9 cellular contexts compared by ENCODE assay signal in the genomic region with DNA sequence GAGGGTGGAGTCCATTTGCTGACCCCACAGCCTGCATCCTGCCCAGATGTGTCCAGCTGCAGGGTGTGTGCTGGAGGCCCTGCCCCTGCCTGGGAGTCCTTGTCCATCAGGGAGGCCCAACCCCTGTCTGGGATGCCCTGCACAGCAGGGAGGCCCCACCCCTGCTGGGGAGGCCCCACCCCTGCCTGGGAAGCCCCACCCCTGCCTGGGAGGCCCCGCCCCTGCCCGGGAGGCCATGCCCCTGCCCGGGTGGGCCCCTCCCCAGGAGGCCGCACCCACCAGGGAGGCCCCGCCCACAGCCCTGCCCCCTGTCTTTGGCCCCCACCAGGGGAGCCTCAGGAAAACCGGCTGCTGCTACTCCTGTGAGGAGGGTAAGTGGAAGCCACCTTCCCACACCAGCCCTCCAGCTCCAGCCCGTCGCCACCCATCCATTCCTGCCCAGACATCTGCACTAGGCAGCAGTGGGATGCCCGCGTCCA. TPM values are rescaled to one million over a fixed set of nuclear protein-coding genes. Genes with fewer than 3 reads are reported as not detected.
DNase-seq lines count a peak whose midpoint lies in the region; ATAC-seq, FAIRE-seq and TF ChIP-seq lines count a peak whose summit lies in the region.
"Had no signal": no experiment of that assay in that cellular context is flagged by ENCODE, and none has a peak within 500 bp of the region (broad histone marks: within the 10 kb centered on the region; RNA-seq: fewer than 3 reads in every experiment).

No MANE protein-coding gene starts in this region.

- no peak for TF ChIP-seq POLR2A in spleen (IDR thresholded peaks at IDR 0.05)

- no peaks in the 10 kb centered on the region for H3K9me2 ChIP-seq in PC-3 (replicated peaks; ENCODE audit: low read length)

- H3K4me1 ChIP-seq in PC-3 (ENCODE audit: insufficient read depth, low read length) (peaks cover 13% of the 10 kb centered on the region), small intestine (ENCODE audit: control insufficient read depth in 2 of 2, insufficient read depth in 1 of 2, low read depth in 1 of 2, low read length in 1 of 2) (peaks cover 0 to 6% of the 10 kb centered on the region in 2 donors), spleen (peaks cover 9 to 27% (median 16%) of the 10 kb centered on the region in 6 donors)

- no peak overlapping the region for H3K9ac ChIP-seq in PC-3 (ENCODE audit: low read length)

- H3K9me3 ChIP-seq in PC-3 (ENCODE audit: low read length) (no peaks in the 10 kb centered on the region), small intestine (ENCODE audit: control insufficient read depth, low read depth) (no peaks in the 10 kb centered on the region), spleen (peaks cover 0 to 8% (median 1%) of the 10 kb centered on the region in 8 donors)

- no TSS peak for BruUV-seq in PC-3 (replicated peaks; lab: Mats Ljungman, UMichigan)

- no peaks in the 10 kb centered on the region for H3K27me3 ChIP-seq in PC-3 (ENCODE audit: low read length)
- no peaks in the 10 kb centered on the region for H3K27me3 ChIP-seq in small intestine (ENCODE audit: control insufficient read depth in 2 of 2, insufficient read depth in 2 of 2, low read length in 2 of 2)
- H3K27me3 ChIP-seq in spleen (replicated peaks in 1 of 7): peaks cover 0 to 8% (median 0%) of the 10 kb centered on the region in 7 donors

- CTCF ChIA-PET in GM10248 (lab: Yijun Ruan, JAX) (no interaction called here), PC-3 (lab: Charles Lee) (no interaction called here)

- no peaks in the 10 kb centered on the region for H3K27me3 Mint-ChIP-seq in activated naive CD8-positive, alpha-beta T cell treated with anti-CD3 and anti-CD28 coated beads, Interleukin-2, amount 50 U/mL, for 24 hours
- H3K27me3 Mint-ChIP-seq: activated naive CD4-positive, alpha-beta T cell treated with anti-CD3 and anti-CD28 coated beads, Interleukin-2, amount 50 U/mL, for 24 hours had no signal

- H3K4me2 ChIP-seq in PC-3 (ENCODE audit: low read length): no peak overlapping the region

- no peak overlapping the region for H2AFZ ChIP-seq in PC-3 (ENCODE audit: low read length)

- H3K36me3 ChIP-seq in PC-3 (ENCODE audit: low read depth, low read length) (no peaks in the 10 kb centered on the region), small intestine (ENCODE audit: control insufficient read depth in 2 of 2, insufficient read depth in 2 of 2, low read length in 2 of 2) (no peaks in the 10 kb centered on the region), spleen (no peaks in the 10 kb centered on the region)

- intact Hi-C loops in PC-3 (cut with micrococcal nuclease) (loop anchor here (5.0 kb wide), 2 partner anchors 58 to 127 kb away; partner anchors contain the start of gene BRSK2), spleen (cut with DNase I; ENCODE audit: low total_unique reads) (no loop called here)

- H3K9me3 Mint-ChIP-seq in activated naive CD8-positive, alpha-beta T cell treated with anti-CD3 and anti-CD28 coated beads, Interleukin-2, amount 50 U/mL, for 24 hours: peaks cover 7% of the 10 kb centered on the region
- H3K9me3 Mint-ChIP-seq: activated naive CD4-positive, alpha-beta T cell treated with anti-CD3 and anti-CD28 coated beads, Interleukin-2, amount 50 U/mL, for 24 hours had no signal

- POLR2A ChIA-PET in GM10248 (lab: Yijun Ruan, JAX): no interaction called here
- POLR2A ChIA-PET in PC-3 (lab: Charles Lee; ENCODE audit: unreplicated experiment): no interaction called here

- H3K4me3 ChIP-seq in PC-3 (ENCODE audit: low read length): no peak overlapping the region
- H3K4me3 ChIP-seq in small intestine (ENCODE audit: low read depth in 1 of 2, low read length in 2 of 2): no peak overlapping the region
- H3K4me3 ChIP-seq in spleen: no peak overlapping the region

- H3K27ac ChIP-seq in PC-3 (ENCODE audit: low read length) (no peak overlapping the region), small intestine (ENCODE audit: low read depth in 1 of 2, low read length in 1 of 2) (no peak overlapping the region), spleen (no peak overlapping the region)

- H3K4me1 Mint-ChIP-seq in activated naive CD8-positive, alpha-beta T cell treated with anti-CD3 and anti-CD28 coated beads, Interleukin-2, amount 50 U/mL, for 24 hours: peaks cover 17% of the 10 kb centered on the region

- H3K4me3 Mint-ChIP-seq in activated naive CD8-positive, alpha-beta T cell treated with anti-CD3 and anti-CD28 coated beads, Interleukin-2, amount 50 U/mL, for 24 hours: no peak overlapping the region
- H3K4me3 Mint-ChIP-seq: activated naive CD4-positive, alpha-beta T cell treated with anti-CD3 and anti-CD28 coated beads, Interleukin-2, amount 50 U/mL, for 24 hours had no signal

- no peak for TF ChIP-seq CTCF in GM10248 (IDR thresholded peaks at IDR 0.05; ENCODE audit: control extremely low read depth, extremely low read depth, low read depth, missing control alignments)
- no peak for TF ChIP-seq CTCF in PC-3 (conservative IDR thresholded peaks at IDR 0.05; ENCODE audit: low read depth, low read length)
- TF ChIP-seq CTCF in spleen (IDR thresholded peaks at IDR 0.05 in 8 of 11, conservative IDR thresholded peaks at IDR 0.05 in 3 of 11): no peak

- no peaks in the 10 kb centered on the region for H3F3A ChIP-seq in PC-3 (ENCODE audit: low read length, unreplicated experiment)

- WGBS in small intestine, 3 donors: 35 to 65% (median 60%) methylated on average over 7 to 10 of the region's 10 CpGs
- WGBS in spleen, 5 donors: 70 to 100% (median 76%) methylated on average over 2 to 10 of the region's 10 CpGs

- no peaks in the 10 kb centered on the region for H3K79me2 ChIP-seq in PC-3 (ENCODE audit: low read length)

- FAIRE-seq in small intestine (lab: Jason Lieb, UNC): no peak
- no peak for FAIRE-seq in urothelium cell line (lab: Jason Lieb, UNC)

- H3K36me3 Mint-ChIP-seq in activated naive CD8-positive, alpha-beta T cell treated with anti-CD3 and anti-CD28 coated beads, Interleukin-2, amount 50 U/mL, for 24 hours (ENCODE audit: low read depth): peaks cover 7% of the 10 kb centered on the region

- no peaks in the 10 kb centered on the region for H4K20me1 ChIP-seq in PC-3 (ENCODE audit: low read length)

- ATAC-seq in PC-3: peak; percentile 39
- ATAC-seq in activated naive CD8-positive, alpha-beta T cell treated with anti-CD3 and anti-CD28 coated beads, Interleukin-2, amount 50 U/mL, for 24 hours: peak; percentile 18

- H3K27ac Mint-ChIP-seq in activated naive CD8-positive, alpha-beta T cell treated with anti-CD3 and anti-CD28 coated beads, Interleukin-2, amount 50 U/mL, for 24 hours: no peak overlapping the region

- DNase-seq in GM10248 (ENCODE audit: extremely low spot score) (peak; percentile 57), PC-3 (peak; percentile 48), small intestine (peak; percentile 29), urothelium cell line (ENCODE audit: low spot score) (no peak), NCI-H2029 (lab: John Stamatoyannopoulos, UW) (no peak), NCI-H146 treated with DMSO at 0.1 percent for 48 hours (lab: John Stamatoyannopoulos, UW; ENCODE audit: unreplicated experiment) (no peak), spleen (no peak)
- peak; percentile 67 for DNase-seq in activated naive CD8-positive, alpha-beta T cell treated with anti-CD3 and anti-CD28 coated beads, Interleukin-2, amount 50 U/mL, for 24 hours

RNA-seq across cellular contexts. Expression of gene MUC5B, which starts 37.2 kb away (rescaled TPM):
- total RNA-seq in PC-3 (2014; rRNA removed): 24.3 and 33.0 TPM in 2 replicates
- under 1 TPM in 1 of 3 donors, not detected in 2; 0.04 TPM for polyA plus RNA-seq in small intestine
- under 1 TPM in 1 of 7 donors, not detected in 6; 0.09 TPM for total RNA-seq in spleen
- polyA plus RNA-seq in spleen: under 1 TPM in 2 of 3 donors, not detected in 1; under 0.01 TPM

RNA-seq across cellular contexts. Expression of gene TOLLIP, which starts 49.4 kb away (rescaled TPM):
- 36.1 and 43.2 TPM in 2 replicates for total RNA-seq in PC-3 (2014; rRNA removed)
- polyA plus RNA-seq in small intestine: 10 to 100 TPM; 33.1 to 41.2 (median 40.8) TPM
- total RNA-seq in spleen: 10 to 100 TPM; 44.3 to 67.4 (median 59.8) TPM
- polyA plus RNA-seq in spleen: 10 to 100 TPM; 16.1 to 35.8 (median 18.7) TPM

Comparison
In these comparisons a context has a peak if more than half of its experiments do, and no peak if none do; other contexts are left out.
1. DNase-seq: peak in GM10248 (single experiment), PC-3 (single experiment), activated naive CD8-positive, alpha-beta T cell treated with anti-CD3 and anti-CD28 coated beads, Interleukin-2, amount 50 U/mL, for 24 hours (single experiment) and small intestine (single experiment); none in urothelium cell line (single experiment), NCI-H2029 (single experiment), NCI-H146 treated with DMSO at 0.1 percent for 48 hours (single experiment) and spleen (single experiment).
2. RNA of gene MUC5B, which starts 37.2 kb away (total RNA-seq): 24.3 to 33.0 TPM in PC-3; 0.09 TPM in spleen; every median in the first group is over 10 times any median in the second.